In the genomic region with DNA sequence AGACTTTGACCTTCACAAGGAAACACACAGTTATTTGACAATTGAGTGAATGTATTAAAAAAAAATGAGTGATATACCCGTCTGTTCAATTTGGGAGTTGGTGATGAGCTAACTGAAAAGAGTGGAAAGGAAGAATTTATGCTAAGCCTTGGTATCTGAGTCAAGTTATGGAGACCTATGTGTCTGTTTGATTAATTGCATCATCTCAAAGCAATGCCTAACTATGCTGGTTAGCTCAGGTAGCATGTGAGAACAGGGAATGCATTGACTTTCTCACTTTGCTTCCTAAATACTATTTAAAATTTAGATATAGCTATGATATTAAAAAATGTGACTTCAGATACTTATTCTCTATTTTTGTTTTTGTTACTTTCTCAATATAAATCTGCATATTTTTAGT, we compare ENCODE assay signal across 23 cellular contexts.
DNase-seq lines count a peak whose midpoint lies in the region; ATAC-seq and TF ChIP-seq lines count a peak whose summit lies in the region.
"Had no signal": no experiment of that assay in that cellular context is flagged by ENCODE, and none has a peak within 500 bp of the region (broad histone marks: within the 10 kb centered on the region; RNA-seq: fewer than 3 reads in every experiment).

No MANE protein-coding gene starts in this region.

- peaks cover 5% of the 10 kb centered on the region; the same call in 1 of the 2 replicates for H4K20me1 ChIP-seq in GM23338 (replicated peaks; ENCODE audit: insufficient read depth)

- no peaks in the 10 kb centered on the region; the same call in 1 of the 2 replicates for H3K4me1 ChIP-seq in GM23338 (ENCODE audit: insufficient read depth)
- peaks cover 2% of the 10 kb centered on the region for H3K4me1 ChIP-seq in endodermal cell (ENCODE audit: control insufficient read depth, insufficient read depth, low read length)
- H3K4me1 ChIP-seq: Peyer's patch had no signal

- ATAC-seq in GM23338 (no peak), HG03378 (IDR thresholded peaks at IDR 0.05; ENCODE audit: unreplicated experiment) (no peak)
- no peak for ATAC-seq in activated naive CD8-positive, alpha-beta T cell treated with anti-CD3 and anti-CD28 coated beads, Interleukin-2, amount 50 U/mL, for 24 hours
- ATAC-seq: HCT116, Right ventricle myocardium inferior had no signal

- 86 to 100% methylated on average over 1 of the region's 1 CpG for WGBS in endodermal cell (ENCODE audit: insufficient coverage in 1 of 2, insufficient read length in 1 of 2), 2 experiments

- no peak overlapping the region for H2AFZ ChIP-seq in GM23338

- H3K36me3 ChIP-seq in GM23338 (ENCODE audit: insufficient read depth): no peaks in the 10 kb centered on the region
- no peaks in the 10 kb centered on the region for H3K36me3 ChIP-seq in endodermal cell (ENCODE audit: control insufficient read depth, insufficient read depth, low read length)
- H3K36me3 ChIP-seq: Peyer's patch had no signal

- H3K9me2 ChIP-seq in GM23338 (ENCODE audit: insufficient read depth): no peaks in the 10 kb centered on the region

- peaks cover 34% of the 10 kb centered on the region for H3K79me2 ChIP-seq in GM23338 (replicated peaks; ENCODE audit: insufficient read depth)

- H3K27ac ChIP-seq in GM23338 (ENCODE audit: low read depth) (no peak overlapping the region), RWPE1 (no peak overlapping the region), endodermal cell (ENCODE audit: low read depth, low read length) (no peak overlapping the region)
- H3K27ac ChIP-seq: C4-2B, Peyer's patch had no signal

- H3K9ac ChIP-seq in endodermal cell (ENCODE audit: extremely low read depth, low read length, poor library complexity, severe bottlenecking): no peak overlapping the region

- POLR2A ChIA-PET in RWPE1 (lab: Yijun Ruan, JAX; ENCODE audit: low non-redundant PET): no interaction called here

- H3K9me3 Mint-ChIP-seq in GM23338 (peaks cover 13% of the 10 kb centered on the region), endodermal cell (peaks cover 15% of the 10 kb centered on the region)
- H3K9me3 Mint-ChIP-seq in activated naive CD8-positive, alpha-beta T cell treated with anti-CD3 and anti-CD28 coated beads, Interleukin-2, amount 50 U/mL, for 24 hours: peaks cover 12% of the 10 kb centered on the region

- H3K4me3 ChIP-seq in GM23338 (no peak overlapping the region), endodermal cell (ENCODE audit: low read length) (no peak overlapping the region)
- H3K4me3 ChIP-seq: Peyer's patch had no signal

- DNase-seq in GM23338 (ENCODE audit: low spot score): no peak
- DNase-seq in RWPE1 (ENCODE audit: low spot score): peak; percentile 3
- no peak for DNase-seq in endodermal cell
- peak; percentile 47 for DNase-seq in kidney tubule cell (ENCODE audit: low spot score)
- DNase-seq in activated naive CD8-positive, alpha-beta T cell treated with anti-CD3 and anti-CD28 coated beads, Interleukin-2, amount 50 U/mL, for 24 hours: no peak
- DNase-seq in GM13976 (ENCODE audit: low spot score): no peak
- no peak for DNase-seq in AG08396 (ENCODE audit: low spot score)
- DNase-seq: Calu3; CD8-positive, alpha-beta memory T cell; DMS153; KBM-7; NCI-H1092; NCI-H1436 treated with DMSO at 0.1 percent for 48 hours; NCI-H1930; NCI-H2227 treated with DMSO at 0.1 percent for 48 hours; NCI-H510A treated with DMSO at 0.1 percent for 48 hours; NCI-H774; NK-92 treated with Interleukin-12 subunit alpha and Interleukin-12 subunit beta, amount 100 ng/mL, for 24 hours; Peyer's patch had no signal

- no peaks in the 10 kb centered on the region for H3K9me3 ChIP-seq in endodermal cell (ENCODE audit: control insufficient read depth, low read length)
- H3K9me3 ChIP-seq: Peyer's patch had no signal

- CTCF ChIA-PET in RWPE1 (lab: Yijun Ruan, JAX): no interaction called here

- no peaks in the 10 kb centered on the region for H3K27me3 ChIP-seq in GM23338 (ENCODE audit: insufficient read depth)
- H3K27me3 ChIP-seq in endodermal cell (ENCODE audit: control insufficient read depth, insufficient read depth, low read length, poor library complexity, severe bottlenecking): no peaks in the 10 kb centered on the region
- H3K27me3 ChIP-seq: Peyer's patch had no signal

- H3K27me3 Mint-ChIP-seq in GM23338 (ENCODE audit: insufficient read depth, low read depth, poor library complexity): peaks cover 3% of the 10 kb centered on the region
- H3K27me3 Mint-ChIP-seq in endodermal cell (ENCODE audit: insufficient read depth): no peaks in the 10 kb centered on the region
- H3K27me3 Mint-ChIP-seq in activated naive CD8-positive, alpha-beta T cell treated with anti-CD3 and anti-CD28 coated beads, Interleukin-2, amount 50 U/mL, for 24 hours: no peaks in the 10 kb centered on the region
- H3K27me3 Mint-ChIP-seq: CD8-positive, alpha-beta memory T cell had no signal

- H3F3A ChIP-seq in GM23338 (replicated peaks; ENCODE audit: low read depth): no peaks in the 10 kb centered on the region

- peaks cover 11% of the 10 kb centered on the region for H3K4me1 Mint-ChIP-seq in GM23338
- H3K4me1 Mint-ChIP-seq in endodermal cell: peaks cover 9% of the 10 kb centered on the region
- peaks cover 5% of the 10 kb centered on the region for H3K4me1 Mint-ChIP-seq in activated naive CD8-positive, alpha-beta T cell treated with anti-CD3 and anti-CD28 coated beads, Interleukin-2, amount 50 U/mL, for 24 hours

- TF ChIP-seq CTCF in GM23338 (conservative IDR thresholded peaks at IDR 0.05; ENCODE audit: low read depth in 2 of 2) (no peak), RWPE1 (conservative IDR thresholded peaks at IDR 0.05; ENCODE audit: low read depth) (no peak), endodermal cell (conservative IDR thresholded peaks at IDR 0.05) (no peak), GM13976 (IDR thresholded peaks at IDR 0.05; ENCODE audit: borderline replicate concordance, control extremely low read depth, extremely low read depth, insufficient read depth, missing control alignments) (no peak)

- no peak overlapping the region for H3K4me3 Mint-ChIP-seq in GM23338
- H3K4me3 Mint-ChIP-seq in endodermal cell: no peak overlapping the region
- H3K4me3 Mint-ChIP-seq in activated naive CD8-positive, alpha-beta T cell treated with anti-CD3 and anti-CD28 coated beads, Interleukin-2, amount 50 U/mL, for 24 hours: no peak overlapping the region
- H3K4me3 Mint-ChIP-seq: CD8-positive, alpha-beta memory T cell had no signal

- H3K4me2 ChIP-seq in GM23338: no peak overlapping the region

- peaks cover 19% of the 10 kb centered on the region for H3K36me3 Mint-ChIP-seq in GM23338 (ENCODE audit: low read depth)
- peaks cover 15% of the 10 kb centered on the region for H3K36me3 Mint-ChIP-seq in endodermal cell (ENCODE audit: low read depth)
- H3K36me3 Mint-ChIP-seq in activated naive CD8-positive, alpha-beta T cell treated with anti-CD3 and anti-CD28 coated beads, Interleukin-2, amount 50 U/mL, for 24 hours (ENCODE audit: low read depth): peaks cover 37% of the 10 kb centered on the region

- in situ Hi-C loops in GM13976 (cut with MboI; ENCODE audit: low sequenced_read_pairs, unreplicated experiment): no loop called here

- H3K27ac Mint-ChIP-seq in GM23338 (peak overlapping the region; percentile 21; the same call in 1 of the 2 replicates), endodermal cell (peak overlapping the region; percentile 85)
- H3K27ac Mint-ChIP-seq in activated naive CD8-positive, alpha-beta T cell treated with anti-CD3 and anti-CD28 coated beads, Interleukin-2, amount 50 U/mL, for 24 hours: no peak overlapping the region
- H3K27ac Mint-ChIP-seq: CD8-positive, alpha-beta memory T cell had no signal

TF ChIP-seq in GM23338, 12 proteins besides CTCF, POLR2A, EP300 and RAD21 (continues in another document):
- TF ChIP-seq POLR2AphosphoS5 (IDR thresholded peaks at IDR 0.05; ENCODE audit: low read depth) (no peak), STAT1 (IDR thresholded peaks at IDR 0.05; ENCODE audit: unreplicated experiment) (no peak), EZH2phosphoT487 (IDR thresholded peaks at IDR 0.05; ENCODE audit: unreplicated experiment) (no peak), EZH2 (IDR thresholded peaks at IDR 0.05; ENCODE audit: low read depth, unreplicated experiment) (no peak), ZNF331 (CRISPR knock-in tag; IDR thresholded peaks at IDR 0.05; ENCODE audit: low read depth) (no peak)

Comparison
In these comparisons a context has a peak if more than half of its experiments do, and no peak if none do; other contexts are left out.
1. DNase-seq: peak in RWPE1 (single experiment) and kidney tubule cell (single experiment); none in GM23338 (single experiment), endodermal cell (single experiment), activated naive CD8-positive, alpha-beta T cell treated with anti-CD3 and anti-CD28 coated beads, Interleukin-2, amount 50 U/mL, for 24 hours (single experiment), GM13976 (single experiment) and AG08396 (single experiment).